Comparison of ENCODE assay signal across 21 cellular contexts in the genomic region with DNA sequence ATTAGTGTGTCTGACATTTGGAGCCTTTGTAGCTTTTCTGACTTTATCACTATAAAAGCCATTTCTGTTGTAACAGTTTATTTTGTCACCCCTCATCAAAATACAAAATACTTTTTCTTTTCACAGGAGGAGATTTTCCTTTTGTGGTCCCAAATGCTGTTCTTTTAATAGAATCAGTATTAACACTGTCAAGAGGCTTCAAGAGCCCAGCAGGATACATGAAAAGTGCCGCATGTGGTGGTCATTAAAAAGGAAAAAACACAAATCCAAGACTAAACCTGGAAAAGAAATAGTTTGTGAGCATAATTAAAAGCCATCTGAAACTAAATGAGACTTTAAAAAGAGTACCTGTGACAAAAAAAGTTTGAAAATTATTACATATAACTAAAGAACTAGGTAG.
"Had no signal": no experiment of that assay in that cellular context is flagged by ENCODE, and none has a peak within 500 bp of the region (broad histone marks: within the 10 kb centered on the region; RNA-seq: fewer than 3 reads in every experiment).

No MANE protein-coding gene starts in this region.

- H3K36me3 Mint-ChIP-seq: activated naive CD8-positive, alpha-beta T cell treated with anti-CD3 and anti-CD28 coated beads, Interleukin-2, amount 10 ng/mL, durations not matched to agents 7 days and 5 days; immature natural killer cell; naive B cell had no signal

- H3K9me3 ChIP-seq: breast epithelium, left lung, thoracic aorta, upper lobe of left lung had no signal

- H3K27me3 Mint-ChIP-seq: activated naive CD8-positive, alpha-beta T cell treated with anti-CD3 and anti-CD28 coated beads, Interleukin-2, amount 10 ng/mL, durations not matched to agents 7 days and 5 days; central memory CD8-positive, alpha-beta T cell; progenitor cell of endocrine pancreas had no signal

- DNase-seq: activated CD8-positive, alpha-beta memory T cell treated with anti-CD3 and anti-CD28 coated beads, Interleukin-2, amount 50 U/mL, for 48 hours; activated naive CD4-positive, alpha-beta T cell treated with anti-CD3 and anti-CD28 coated beads for 36 hours; activated naive CD8-positive, alpha-beta T cell treated with anti-CD3 and anti-CD28 coated beads, Interleukin-2, amount 10 ng/mL, durations not matched to agents 7 days and 5 days; activated T-cell treated with anti-CD3 and anti-CD28 coated beads, Interleukin-2, amount 50 U/mL, for 4 hours; amniotic stem cell; effector memory CD4-positive, alpha-beta T cell; foreskin melanocyte; immature natural killer cell; left lung; naive B cell; spleen; stimulated activated CD4-positive, alpha-beta T cell treated with anti-CD3 and anti-CD28 coated beads, Interleukin-4, amount 100 ng/mL, for 24 hours; stimulated activated naive CD4-positive, alpha-beta T cell treated with Interleukin-2 at 50 U/mL for 16 hours; upper lobe of left lung had no signal

- H3K4me3 Mint-ChIP-seq: activated naive CD4-positive, alpha-beta T cell treated with anti-CD3 and anti-CD28 coated beads for 36 hours; activated naive CD8-positive, alpha-beta T cell treated with anti-CD3 and anti-CD28 coated beads, Interleukin-2, amount 10 ng/mL, durations not matched to agents 7 days and 5 days; activated T-cell treated with anti-CD3 and anti-CD28 coated beads, Interleukin-2, amount 50 U/mL, for 4 hours; central memory CD8-positive, alpha-beta T cell; immature natural killer cell; naive B cell; neural crest cell; WTC11 had no signal

- H3K4me1 ChIP-seq: breast epithelium, left lung, spleen, upper lobe of left lung had no signal

- H3K27ac Mint-ChIP-seq: activated naive CD4-positive, alpha-beta T cell treated with anti-CD3 and anti-CD28 coated beads for 36 hours; activated naive CD8-positive, alpha-beta T cell treated with anti-CD3 and anti-CD28 coated beads, Interleukin-2, amount 10 ng/mL, durations not matched to agents 7 days and 5 days; immature natural killer cell; progenitor cell of endocrine pancreas; WTC11 had no signal

- H3K9me3 Mint-ChIP-seq: activated naive CD4-positive, alpha-beta T cell treated with anti-CD3 and anti-CD28 coated beads for 36 hours had no signal

- H3K4me3 ChIP-seq: breast epithelium, left lung, lung, spleen, thoracic aorta, upper lobe of left lung had no signal

- H3K27ac ChIP-seq: breast epithelium, left lung, spleen, thoracic aorta, upper lobe of left lung had no signal

- H3K36me3 ChIP-seq: breast epithelium, left lung, spleen, thoracic aorta, upper lobe of left lung had no signal

- H3K4me1 Mint-ChIP-seq: activated naive CD8-positive, alpha-beta T cell treated with anti-CD3 and anti-CD28 coated beads, Interleukin-2, amount 10 ng/mL, durations not matched to agents 7 days and 5 days; central memory CD8-positive, alpha-beta T cell; immature natural killer cell; naive B cell; WTC11 had no signal

- H3K27me3 ChIP-seq: breast epithelium, left lung, spleen, upper lobe of left lung had no signal
